Comparison of ENCODE assay signal across 9 cellular contexts in genomic region chr21:46551636-46552241, GRCh38. TPM values are rescaled to one million over a fixed set of nuclear protein-coding genes. Genes with fewer than 3 reads are reported as not detected.
A peak's percentile ranks its signal among the peaks of the same experiment; 100 is the strongest.
DNase-seq lines count a peak whose midpoint lies in the region; ATAC-seq and TF ChIP-seq lines count a peak whose summit lies in the region.
"Had no signal": no experiment of that assay in that cellular context is flagged by ENCODE, and none has a peak within 500 bp of the region (broad histone marks: within the 10 kb centered on the region; RNA-seq: fewer than 3 reads in every experiment).

No MANE protein-coding gene starts in this region.

- peak overlapping the region; percentile 70 for H3K4me3 Mint-ChIP-seq in activated T-cell treated with anti-CD3 and anti-CD28 coated beads, Interleukin-2, amount 50 U/mL, for 24 hours
- H3K4me3 Mint-ChIP-seq in stimulated activated effector memory CD8-positive, alpha-beta T cell treated with anti-CD3 and anti-CD28 coated beads, Interleukin-12 subunit alpha, Interleukin-12 subunit beta, amount 100 ng/mL, for 72 hours: peak overlapping the region; percentile 67
- H3K4me3 Mint-ChIP-seq: mesothelial cell of epicardium had no signal

- no peaks in the 10 kb centered on the region for H3K36me3 ChIP-seq in smooth muscle cell (ENCODE audit: low read depth)

- intact Hi-C loops in right cardiac atrium (cut with DNase I): no loop called here

- 81% methylated on average over 24 of the region's 24 CpGs for WGBS in right cardiac atrium
- WGBS in smooth muscle cell (ENCODE audit: low lambda C conversion rate): 95% methylated on average over 24 of the region's 24 CpGs

- no peaks in the 10 kb centered on the region for H3K27me3 Mint-ChIP-seq in activated T-cell treated with anti-CD3 and anti-CD28 coated beads, Interleukin-2, amount 50 U/mL, for 24 hours

- no peak overlapping the region for H3K4me2 ChIP-seq in smooth muscle cell

- no peaks in the 10 kb centered on the region for H4K20me1 ChIP-seq in smooth muscle cell (ENCODE audit: low read depth)

- peak overlapping the region; percentile 92 for H3K27ac Mint-ChIP-seq in activated T-cell treated with anti-CD3 and anti-CD28 coated beads, Interleukin-2, amount 50 U/mL, for 24 hours
- H3K27ac Mint-ChIP-seq in stimulated activated effector memory CD8-positive, alpha-beta T cell treated with anti-CD3 and anti-CD28 coated beads, Interleukin-12 subunit alpha, Interleukin-12 subunit beta, amount 100 ng/mL, for 72 hours: peak overlapping the region; percentile 79
- H3K27ac Mint-ChIP-seq: mesothelial cell of epicardium had no signal

- H3K9me3 Mint-ChIP-seq in activated T-cell treated with anti-CD3 and anti-CD28 coated beads, Interleukin-2, amount 50 U/mL, for 24 hours: no peaks in the 10 kb centered on the region
- no peaks in the 10 kb centered on the region for H3K9me3 Mint-ChIP-seq in stimulated activated effector memory CD8-positive, alpha-beta T cell treated with anti-CD3 and anti-CD28 coated beads, Interleukin-12 subunit alpha, Interleukin-12 subunit beta, amount 100 ng/mL, for 72 hours

- DNase-seq in Kasumi-1 (lab: John Stamatoyannopoulos, UW) (peak; percentile 59 to 64), right cardiac atrium (peak in 2 of 3 donors; percentile 71), smooth muscle cell (lab: John Stamatoyannopoulos, UW; ENCODE audit: unreplicated experiment) (no peak), NCI-H1092 treated with DMSO at 0.1 percent for 48 hours (lab: John Stamatoyannopoulos, UW) (no peak), NCI-H524 (lab: John Stamatoyannopoulos, UW) (no peak)
- DNase-seq in activated T-cell treated with anti-CD3 and anti-CD28 coated beads, Interleukin-2, amount 50 U/mL, for 24 hours: peak; percentile 69
- DNase-seq in stimulated activated effector memory CD8-positive, alpha-beta T cell treated with anti-CD3 and anti-CD28 coated beads, Interleukin-12 subunit alpha, Interleukin-12 subunit beta, amount 100 ng/mL, for 72 hours (ENCODE audit: low spot score in 2 of 2): peak; percentile 22 to 52

- H3K27ac ChIP-seq in right cardiac atrium (ENCODE audit: low read length): no peak overlapping the region
- H3K27ac ChIP-seq in smooth muscle cell (ENCODE audit: low read depth): no peak overlapping the region

- H3K36me3 Mint-ChIP-seq in activated T-cell treated with anti-CD3 and anti-CD28 coated beads, Interleukin-2, amount 50 U/mL, for 24 hours (ENCODE audit: low read depth): peaks cover 79% of the 10 kb centered on the region
- peaks cover 29% of the 10 kb centered on the region for H3K36me3 Mint-ChIP-seq in stimulated activated effector memory CD8-positive, alpha-beta T cell treated with anti-CD3 and anti-CD28 coated beads, Interleukin-12 subunit alpha, Interleukin-12 subunit beta, amount 100 ng/mL, for 72 hours

- no peak for TF ChIP-seq CTCF in smooth muscle cell (IDR thresholded peaks at IDR 0.05; ENCODE audit: borderline replicate concordance, insufficient read depth, poor library complexity, severe bottlenecking)

- H3K4me1 ChIP-seq in right cardiac atrium (ENCODE audit: control insufficient read depth, insufficient read depth, low read length): no peaks in the 10 kb centered on the region
- no peaks in the 10 kb centered on the region for H3K4me1 ChIP-seq in smooth muscle cell (ENCODE audit: low read depth)

- H3K27me3 ChIP-seq in right cardiac atrium (ENCODE audit: control insufficient read depth, insufficient read depth): no peaks in the 10 kb centered on the region
- H3K27me3 ChIP-seq in smooth muscle cell (ENCODE audit: low read depth): no peaks in the 10 kb centered on the region

- no peaks in the 10 kb centered on the region for H3K9me3 ChIP-seq in right cardiac atrium (ENCODE audit: control insufficient read depth, low read length)
- no peaks in the 10 kb centered on the region for H3K9me3 ChIP-seq in smooth muscle cell (replicated peaks; ENCODE audit: low read depth)

- no peaks in the 10 kb centered on the region for H3F3A ChIP-seq in smooth muscle cell (ENCODE audit: low read depth)

- H3K4me3 ChIP-seq in right cardiac atrium (ENCODE audit: low read length): no peak overlapping the region
- no peak overlapping the region for H3K4me3 ChIP-seq in smooth muscle cell

- H2AFZ ChIP-seq in smooth muscle cell (ENCODE audit: low read depth): no peak overlapping the region

- ATAC-seq in right cardiac atrium (peak in 1 of 2 donors; percentile 10), GM18858 (IDR thresholded peaks at IDR 0.05; ENCODE audit: unreplicated experiment) (no peak)
- peak; percentile 86 for ATAC-seq in stimulated activated effector memory CD8-positive, alpha-beta T cell treated with anti-CD3 and anti-CD28 coated beads, Interleukin-12 subunit alpha, Interleukin-12 subunit beta, amount 100 ng/mL, for 72 hours

- peaks cover 64% of the 10 kb centered on the region for H3K4me1 Mint-ChIP-seq in activated T-cell treated with anti-CD3 and anti-CD28 coated beads, Interleukin-2, amount 50 U/mL, for 24 hours (ENCODE audit: low read depth)
- H3K4me1 Mint-ChIP-seq in stimulated activated effector memory CD8-positive, alpha-beta T cell treated with anti-CD3 and anti-CD28 coated beads, Interleukin-12 subunit alpha, Interleukin-12 subunit beta, amount 100 ng/mL, for 72 hours: peaks cover 61% of the 10 kb centered on the region
- H3K4me1 Mint-ChIP-seq: mesothelial cell of epicardium had no signal

- H3K9ac ChIP-seq in smooth muscle cell (ENCODE audit: low read depth): no peak overlapping the region

- no peaks in the 10 kb centered on the region for H3K79me2 ChIP-seq in smooth muscle cell (ENCODE audit: low read depth)

RNA-seq across cellular contexts. Expression of gene S100B, which starts 53.1 kb away (rescaled TPM):
- total RNA-seq in right cardiac atrium (10 to 100 TPM in 2 of 4 donors, 1 to 10 TPM in 2; 7.1 to 12.0 (median 9.8) TPM), smooth muscle cell (not detected in 2 replicates)
- polyA plus RNA-seq in right cardiac atrium (36.3 TPM), smooth muscle cell (not detected in 2 replicates)

Comparison
In these comparisons a context has a peak if more than half of its experiments do, and no peak if none do; other contexts are left out.
1. DNase-seq: peak in Kasumi-1 (2 of 2), activated T-cell treated with anti-CD3 and anti-CD28 coated beads, Interleukin-2, amount 50 U/mL, for 24 hours (single experiment), right cardiac atrium (2 of 3) and stimulated activated effector memory CD8-positive, alpha-beta T cell treated with anti-CD3 and anti-CD28 coated beads, Interleukin-12 subunit alpha, Interleukin-12 subunit beta, amount 100 ng/mL, for 72 hours (2 of 2); none in smooth muscle cell (single experiment), NCI-H1092 treated with DMSO at 0.1 percent for 48 hours (single experiment) and NCI-H524 (0 of 2).